ENCODE assay signal across 39 cellular contexts in genomic region chr2:83756219-83756618, GRCh38.
"Had no signal": no experiment of that assay in that cellular context is flagged by ENCODE, and none has a peak within 500 bp of the region (broad histone marks: within the 10 kb centered on the region; RNA-seq: fewer than 3 reads in every experiment).

No MANE protein-coding gene starts in this region.

- H3K4me3 ChIP-seq: adrenal gland, ascending aorta, body of pancreas, breast epithelium, cardiac muscle cell had no signal

- H3K27me3 Mint-ChIP-seq: activated naive CD4-positive, alpha-beta T cell treated with anti-CD3 and anti-CD28 coated beads, Interleukin-2, amount 10 ng/mL, durations not matched to agents 7 days and 5 days; activated naive CD4-positive, alpha-beta T cell treated with anti-CD3 and anti-CD28 coated beads, Interleukin-2, amount 50 U/mL, for 24 hours; activated naive CD8-positive, alpha-beta T cell; activated naive CD8-positive, alpha-beta T cell treated with anti-CD3 and anti-CD28 coated beads for 36 hours; activated naive CD8-positive, alpha-beta T cell treated with anti-CD3 and anti-CD28 coated beads, Interleukin-2, amount 10 ng/mL, durations not matched to agents 7 days and 5 days; activated naive CD8-positive, alpha-beta T cell treated with anti-CD3 and anti-CD28 coated beads, Interleukin-2, amount 50 U/mL, for 24 hours; activated T-cell treated with anti-CD3 and anti-CD28 coated beads, Interleukin-2, amount 50 U/mL, for 24 hours; central memory CD8-positive, alpha-beta T cell had no signal

- H3K4me1 Mint-ChIP-seq: activated naive CD4-positive, alpha-beta T cell treated with anti-CD3 and anti-CD28 coated beads, Interleukin-2, amount 10 ng/mL, durations not matched to agents 7 days and 5 days; activated naive CD4-positive, alpha-beta T cell treated with anti-CD3 and anti-CD28 coated beads, Interleukin-2, amount 50 U/mL, for 24 hours; activated naive CD8-positive, alpha-beta T cell treated with anti-CD3 and anti-CD28 coated beads for 36 hours; activated naive CD8-positive, alpha-beta T cell treated with anti-CD3 and anti-CD28 coated beads, Interleukin-2, amount 10 ng/mL, durations not matched to agents 7 days and 5 days; activated naive CD8-positive, alpha-beta T cell treated with anti-CD3 and anti-CD28 coated beads, Interleukin-2, amount 50 U/mL, for 24 hours; brain; central memory CD8-positive, alpha-beta T cell had no signal

- H3K27ac ChIP-seq: adrenal gland, ascending aorta, body of pancreas, brain microvascular endothelial cell, breast epithelium, cardiac muscle cell had no signal

- DNase-seq: activated effector memory CD4-positive, alpha-beta T cell treated with anti-CD3 and anti-CD28 coated beads, Interleukin-2, amount 50 U/mL, for 16 hours; activated effector memory CD4-positive, alpha-beta T cell treated with Interleukin-2 at 50 U/mL for 16 hours; activated gamma-delta T cell; activated gamma-delta T cell treated with Interleukin-2 at 50 U/mL for 16 hours; activated naive CD4-positive, alpha-beta T cell; activated naive CD4-positive, alpha-beta T cell treated with anti-CD3 and anti-CD28 coated beads for 36 hours; activated naive CD4-positive, alpha-beta T cell treated with anti-CD3 and anti-CD28 coated beads, Interleukin-2, amount 10 ng/mL, durations not matched to agents 7 days and 5 days; activated naive CD4-positive, alpha-beta T cell treated with anti-CD3 and anti-CD28 coated beads, Interleukin-2, amount 50 U/mL, for 16 hours; activated naive CD4-positive, alpha-beta T cell treated with Interleukin-2 at 50 U/mL for 16 hours; activated naive CD8-positive, alpha-beta T cell treated with anti-CD3 and anti-CD28 coated beads for 36 hours; activated naive CD8-positive, alpha-beta T cell treated with anti-CD3 and anti-CD28 coated beads, Interleukin-2, amount 10 ng/mL, durations not matched to agents 7 days and 5 days; activated naive CD8-positive, alpha-beta T cell treated with anti-CD3 and anti-CD28 coated beads, Interleukin-2, amount 50 U/mL, for 24 hours; activated T-cell treated with anti-CD3 and anti-CD28 coated beads, Interleukin-2, amount 50 U/mL, for 1 hour; activated T-cell treated with anti-CD3 and anti-CD28 coated beads, Interleukin-2, amount 50 U/mL, for 24 hours; activated T-cell treated with anti-CD3 and anti-CD28 coated beads, Interleukin-2, amount 50 U/mL, for 4 hours; activated T-cell treated with anti-CD3 and anti-CD28 coated beads, Interleukin-2, amount 50 U/mL, for 48 hours; activated T-cell treated with anti-CD3 and anti-CD28 coated beads, Interleukin-2, amount 50 U/mL, for 72 hours; adrenal gland; amniotic stem cell; amygdala; anterior cingulate cortex; aorta; body of pancreas; brain microvascular endothelial cell; caudate nucleus; central memory CD4-positive, alpha-beta T cell; cerebellar nuclear complex had no signal

- ATAC-seq: activated naive CD4-positive, alpha-beta T cell treated with anti-CD3 and anti-CD28 coated beads, Interleukin-2, amount 50 U/mL, for 72 hours; activated naive CD8-positive, alpha-beta T cell treated with anti-CD3 and anti-CD28 coated beads, Interleukin-2, amount 50 U/mL, for 24 hours; activated T-cell treated with anti-CD3 and anti-CD28 coated beads, Interleukin-2, amount 50 U/mL, for 4 hours; activated T-cell treated with anti-CD3 and anti-CD28 coated beads, Interleukin-2, amount 50 U/mL, for 72 hours; body of pancreas had no signal

- H3K27ac Mint-ChIP-seq: activated naive CD4-positive, alpha-beta T cell treated with anti-CD3 and anti-CD28 coated beads for 36 hours; activated naive CD4-positive, alpha-beta T cell treated with anti-CD3 and anti-CD28 coated beads, Interleukin-2, amount 10 ng/mL, durations not matched to agents 7 days and 5 days; activated naive CD4-positive, alpha-beta T cell treated with anti-CD3 and anti-CD28 coated beads, Interleukin-2, amount 50 U/mL, for 24 hours; activated naive CD4-positive, alpha-beta T cell treated with anti-CD3 and anti-CD28 coated beads, Interleukin-2, amount 50 U/mL, for 72 hours; activated naive CD8-positive, alpha-beta T cell; activated naive CD8-positive, alpha-beta T cell treated with anti-CD3 and anti-CD28 coated beads for 36 hours; activated naive CD8-positive, alpha-beta T cell treated with anti-CD3 and anti-CD28 coated beads, Interleukin-2, amount 10 ng/mL, durations not matched to agents 7 days and 5 days; activated naive CD8-positive, alpha-beta T cell treated with anti-CD3 and anti-CD28 coated beads, Interleukin-2, amount 50 U/mL, for 24 hours; activated T-cell treated with anti-CD3 and anti-CD28 coated beads, Interleukin-2, amount 50 U/mL, for 24 hours; activated T-cell treated with anti-CD3 and anti-CD28 coated beads, Interleukin-2, amount 50 U/mL, for 72 hours; activated T-helper 1 cell treated with anti-CD3 and anti-CD28 coated beads, Interleukin-12 subunit alpha, Interleukin-12 subunit beta, Interleukin-2, Interleukin-4 antibody, amounts not matched to agents 30 ng/mL and 10 ng/mL and 1 ng/mL, durations not matched to agents 14 hours and 24 hours and 36 hours; activated T-helper 2 cell treated with anti-CD3 and anti-CD28 coated beads, Interferon-gamma antibody, Interleukin-2, Interleukin-4, amounts not matched to agents 10 μg/mL and 5 μg/mL and 100 μg/mL, durations not matched to agents 14 hours and 24 hours and 36 hours; brain had no signal

- FAIRE-seq: astrocyte, bronchial epithelial cell had no signal

- H3K9me3 Mint-ChIP-seq: activated naive CD8-positive, alpha-beta T cell treated with anti-CD3 and anti-CD28 coated beads, Interleukin-2, amount 10 ng/mL, durations not matched to agents 7 days and 5 days had no signal

- H3K36me3 ChIP-seq: adrenal gland, ascending aorta, brain microvascular endothelial cell, breast epithelium, cardiac muscle cell had no signal

- H3K27me3 ChIP-seq: adrenal gland, ascending aorta, body of pancreas, brain microvascular endothelial cell, breast epithelium, cardiac muscle cell had no signal

- H3K9me3 ChIP-seq: ascending aorta had no signal

- H3K4me1 ChIP-seq: adrenal gland, ascending aorta, body of pancreas, breast epithelium had no signal

- H3K4me3 Mint-ChIP-seq: activated naive CD4-positive, alpha-beta T cell treated with anti-CD3 and anti-CD28 coated beads for 36 hours; activated naive CD4-positive, alpha-beta T cell treated with anti-CD3 and anti-CD28 coated beads, Interleukin-2, amount 10 ng/mL, durations not matched to agents 7 days and 5 days; activated naive CD4-positive, alpha-beta T cell treated with anti-CD3 and anti-CD28 coated beads, Interleukin-2, amount 50 U/mL, for 24 hours; activated naive CD8-positive, alpha-beta T cell; activated naive CD8-positive, alpha-beta T cell treated with anti-CD3 and anti-CD28 coated beads for 36 hours; activated naive CD8-positive, alpha-beta T cell treated with anti-CD3 and anti-CD28 coated beads, Interleukin-2, amount 10 ng/mL, durations not matched to agents 7 days and 5 days; activated naive CD8-positive, alpha-beta T cell treated with anti-CD3 and anti-CD28 coated beads, Interleukin-2, amount 50 U/mL, for 24 hours; activated T-cell treated with anti-CD3 and anti-CD28 coated beads, Interleukin-2, amount 50 U/mL, for 24 hours; activated T-cell treated with anti-CD3 and anti-CD28 coated beads, Interleukin-2, amount 50 U/mL, for 4 hours; activated T-cell treated with anti-CD3 and anti-CD28 coated beads, Interleukin-2, amount 50 U/mL, for 72 hours; activated T-helper 1 cell treated with anti-CD3 and anti-CD28 coated beads, Interleukin-12 subunit alpha, Interleukin-12 subunit beta, Interleukin-2, Interleukin-4 antibody, amounts not matched to agents 30 ng/mL and 10 ng/mL and 1 ng/mL, durations not matched to agents 14 hours and 24 hours and 36 hours; brain; central memory CD8-positive, alpha-beta T cell had no signal

- H3K36me3 Mint-ChIP-seq: activated naive CD4-positive, alpha-beta T cell treated with anti-CD3 and anti-CD28 coated beads, Interleukin-2, amount 10 ng/mL, durations not matched to agents 7 days and 5 days; activated naive CD4-positive, alpha-beta T cell treated with anti-CD3 and anti-CD28 coated beads, Interleukin-2, amount 50 U/mL, for 24 hours; activated naive CD4-positive, alpha-beta T cell treated with anti-CD3 and anti-CD28 coated beads, Interleukin-2, amount 50 U/mL, for 72 hours; activated naive CD8-positive, alpha-beta T cell; activated naive CD8-positive, alpha-beta T cell treated with anti-CD3 and anti-CD28 coated beads for 36 hours; activated naive CD8-positive, alpha-beta T cell treated with anti-CD3 and anti-CD28 coated beads, Interleukin-2, amount 10 ng/mL, durations not matched to agents 7 days and 5 days; brain had no signal
